In genomic region chr16:28749997-28750465, GRCh38 we compare ENCODE assay signal across 8 cellular contexts. TPM values are rescaled to one million over a fixed set of nuclear protein-coding genes. Genes with fewer than 3 reads are reported as not detected.
DNase-seq lines count a peak whose midpoint lies in the region; ATAC-seq and TF ChIP-seq lines count a peak whose summit lies in the region.
"Not testable (repeated sequence)": the region's sequence is repeated elsewhere in the genome, so short reads cannot be mapped to it uniquely, and the experiment has no call there.

No MANE protein-coding gene starts in this region.

- H4K20me1 ChIP-seq in PC-3 (ENCODE audit: low read length): not testable (repeated sequence)

- BruUV-seq in PC-3 (replicated peaks; lab: Mats Ljungman, UMichigan): not testable (repeated sequence)

- not testable (repeated sequence) for H3K9me3 ChIP-seq in CD8-positive, alpha-beta T cell (ENCODE audit: low read length); PC-3 (ENCODE audit: low read length)

- intact Hi-C loops in CD8-positive, alpha-beta T cell (cut with DNase I, micrococcal nuclease); PC-3 (cut with micrococcal nuclease): not testable (repeated sequence)

- ATAC-seq in CD8-positive, alpha-beta T cell: peak; percentile 99
- ATAC-seq in GM19468 (IDR thresholded peaks at IDR 0.05; ENCODE audit: extremely low read depth, unreplicated experiment): peak; percentile 32
- peak; percentile 91 for ATAC-seq in HG02973 (IDR thresholded peaks at IDR 0.05; ENCODE audit: unreplicated experiment)
- ATAC-seq in PC-3: peak; percentile 98
- peak; percentile 93 to 94 for ATAC-seq in naive B cell (ENCODE audit: low read depth in 2 of 2)

- not testable (repeated sequence) for H3K9me2 ChIP-seq in PC-3 (replicated peaks; ENCODE audit: low read length)

- not testable (repeated sequence) for H3K27me3 Mint-ChIP-seq in CD8-positive, alpha-beta T cell (ENCODE audit: low read depth); naive B cell

- not testable (repeated sequence) for H3K27ac Mint-ChIP-seq in CD8-positive, alpha-beta T cell
- peak overlapping the region in 2 of 6 donors; percentile 51 to 62 for H3K27ac Mint-ChIP-seq in naive B cell

- not testable (repeated sequence) for H2AFZ ChIP-seq in PC-3 (ENCODE audit: low read length)

- not testable (repeated sequence) for H3K4me1 Mint-ChIP-seq in CD8-positive, alpha-beta T cell (ENCODE audit: low read depth); naive B cell

- H3K27ac ChIP-seq in CD8-positive, alpha-beta T cell (ENCODE audit: low read depth, low read length); PC-3 (ENCODE audit: low read length): not testable (repeated sequence)

- not testable (repeated sequence) for H3K4me1 ChIP-seq in CD8-positive, alpha-beta T cell (ENCODE audit: insufficient read depth, low read length); PC-3 (ENCODE audit: insufficient read depth, low read length)

- peak overlapping the region; percentile 43 for H3K4me3 Mint-ChIP-seq in CD8-positive, alpha-beta T cell
- H3K4me3 Mint-ChIP-seq in naive B cell: peak overlapping the region in 4 of 8 donors; percentile 35 to 77 (median 67)

- not testable (repeated sequence) for H3K27me3 ChIP-seq in CD8-positive, alpha-beta T cell (ENCODE audit: insufficient read depth, low read length); PC-3 (ENCODE audit: low read length)

- TF ChIP-seq CTCF in CD8-positive, alpha-beta T cell (IDR thresholded peaks at IDR 0.05); PC-3 (conservative IDR thresholded peaks at IDR 0.05; ENCODE audit: low read depth, low read length): not testable (repeated sequence)

- peak; percentile 26 to 70 (median 44) for DNase-seq in CD8-positive, alpha-beta T cell
- DNase-seq in PC-3: not testable (repeated sequence)
- DNase-seq in activated T-cell treated with anti-CD3 and anti-CD28 coated beads for 24 hours (ENCODE audit: low read depth): peak; percentile 24
- peak; percentile 10 for DNase-seq in effector CD4-positive, alpha-beta T cell
- peak; percentile 63 for DNase-seq in naive B cell
- DNase-seq in stimulated activated CD8-positive, alpha-beta memory T cell treated with anti-CD3 and anti-CD28 coated beads, Interleukin-12 subunit alpha, Interleukin-12 subunit beta, amount 100 ng/mL, for 1 hour (ENCODE audit: low read depth): peak; percentile 8

- H3K4me3 ChIP-seq in CD8-positive, alpha-beta T cell (ENCODE audit: low read depth, low read length); PC-3 (ENCODE audit: low read length): not testable (repeated sequence)

- not testable (repeated sequence) for H3K79me2 ChIP-seq in PC-3 (ENCODE audit: low read length)

- POLR2A ChIA-PET in CD8-positive, alpha-beta T cell (lab: Charles Lee); PC-3 (lab: Charles Lee; ENCODE audit: unreplicated experiment): not testable (repeated sequence)

- H3F3A ChIP-seq in PC-3 (ENCODE audit: low read length, unreplicated experiment): not testable (repeated sequence)

- not testable (repeated sequence) for H3K9me3 Mint-ChIP-seq in CD8-positive, alpha-beta T cell; naive B cell

- H3K9ac ChIP-seq in PC-3 (ENCODE audit: low read length): not testable (repeated sequence)

- not testable (repeated sequence) for H3K36me3 ChIP-seq in CD8-positive, alpha-beta T cell (ENCODE audit: insufficient read depth, low read length); PC-3 (ENCODE audit: low read depth, low read length)

- not testable (repeated sequence) for H3K4me2 ChIP-seq in PC-3 (ENCODE audit: low read length)

- not testable (repeated sequence) for H3K36me3 Mint-ChIP-seq in CD8-positive, alpha-beta T cell; naive B cell

- CTCF ChIA-PET in CD8-positive, alpha-beta T cell (lab: Charles Lee); PC-3 (lab: Charles Lee): not testable (repeated sequence)

RNA-seq across cellular contexts. Expression of gene NPIPB9, which starts 1.6 kb away (rescaled TPM):
- total RNA-seq in CD8-positive, alpha-beta T cell: 1 to 10 TPM; 3.3 to 4.2 TPM
- 1.7 TPM in 1 of 2 replicates, not detected in the other for total RNA-seq in PC-3 (2014; rRNA removed)
- 1 to 10 TPM in 1 of 6 donors, under 1 TPM in 4, not detected in 1; 0.29 to 1.1 (median 0.64) TPM for polyA plus RNA-seq in naive B cell (ENCODE audit: low read depth in 6 of 6)

RNA-seq across cellular contexts. Expression of gene EIF3C, which starts 38.8 kb away (rescaled TPM):
- total RNA-seq in CD8-positive, alpha-beta T cell: 100 to 1,000 TPM; 186 to 197 TPM
- total RNA-seq in PC-3 (2014; rRNA removed): 369 and 630 TPM in 2 replicates
- polyA plus RNA-seq in naive B cell (ENCODE audit: low read depth in 6 of 6): 100 to 1,000 TPM; 140 to 243 (median 203) TPM

Comparison
In these comparisons a context has a peak if more than half of its experiments do, and no peak if none do; other contexts are left out.
1. ATAC-seq: peak in every context shown above with its lines; median percentile 99 in CD8-positive, alpha-beta T cell; 98 in PC-3; 94 in naive B cell; 91 in HG02973; 32 in GM19468.